Comparison of ENCODE assay signal across 1 cellular context in genomic region chr15:36497903-36498302, GRCh38.
TF ChIP-seq lines count a peak whose summit lies in the region.

No MANE protein-coding gene starts in this region.

TF ChIP-seq in A549, 52 proteins besides CTCF, POLR2A, EP300 and RAD21:
- TF ChIP-seq NR3C1 (IDR thresholded peaks at IDR 0.05) = no peak
- no peak for TF ChIP-seq FOSB (CRISPR knock-in tag; IDR thresholded peaks at IDR 0.05)
- TF ChIP-seq E2F6 (IDR thresholded peaks at IDR 0.05; ENCODE audit: borderline replicate concordance, low read depth) = no peak
- TF ChIP-seq RARB (CRISPR knock-in tag; IDR thresholded peaks at IDR 0.05) = no peak
- TF ChIP-seq ZFP36 (IDR thresholded peaks at IDR 0.05; ENCODE audit: borderline replicate concordance, partially characterized antibody) = no peak
- no peak for TF ChIP-seq POLR2AphosphoS2 (conservative IDR thresholded peaks at IDR 0.05; ENCODE audit: low read length)
- no peak for TF ChIP-seq TP53 (CRISPR knock-in tag; IDR thresholded peaks at IDR 0.05)
- no peak for TF ChIP-seq HES2 (IDR thresholded peaks at IDR 0.05)
- no peak for TF ChIP-seq PBX3 (IDR thresholded peaks at IDR 0.05)
- no peak for TF ChIP-seq NFE2L2 (conservative IDR thresholded peaks at IDR 0.05; ENCODE audit: low read length)
- TF ChIP-seq MAFK (IDR thresholded peaks at IDR 0.05; ENCODE audit: partially characterized antibody) = no peak
- no peak for TF ChIP-seq RCOR1 (IDR thresholded peaks at IDR 0.05; ENCODE audit: low read depth, low read length)
- no peak for TF ChIP-seq CHD2 (IDR thresholded peaks at IDR 0.05; ENCODE audit: low read length, partially characterized antibody)
- TF ChIP-seq MAZ (IDR thresholded peaks at IDR 0.05; ENCODE audit: borderline replicate concordance, low read depth, low read length) = no peak
TF ChIP-seq in A549: peak in this region for 0.
